Comparison of ENCODE assay signal across 7 cellular contexts in the genomic region with DNA sequence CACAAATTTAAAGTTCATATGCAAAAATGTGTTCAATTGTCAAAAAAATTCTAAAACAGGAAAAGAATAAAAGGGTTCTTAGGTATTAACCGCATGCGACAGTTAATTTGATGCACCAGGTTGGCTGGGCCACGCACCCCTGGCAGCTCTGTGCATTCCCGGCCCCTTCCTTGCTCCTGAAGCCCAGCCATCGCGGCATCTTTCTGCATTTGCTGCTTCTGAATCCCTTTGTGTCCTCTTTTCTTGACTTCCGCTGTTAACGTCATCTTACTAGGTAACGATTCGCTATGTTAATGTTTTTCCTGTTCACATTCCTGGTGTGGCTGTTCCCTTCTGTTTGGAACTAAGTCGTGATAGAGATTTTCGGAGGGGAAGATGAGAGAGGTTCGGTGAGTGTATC. TPM values are rescaled to one million over a fixed set of nuclear protein-coding genes. Genes with fewer than 3 reads are reported as not detected.
DNase-seq lines count a peak whose midpoint lies in the region; ATAC-seq and TF ChIP-seq lines count a peak whose summit lies in the region.
"Had no signal": no experiment of that assay in that cellular context is flagged by ENCODE, and none has a peak within 500 bp of the region (broad histone marks: within the 10 kb centered on the region; RNA-seq: fewer than 3 reads in every experiment).

No MANE protein-coding gene starts in this region.

- H3K4me1 ChIP-seq in vagina (peaks cover 37% of the 10 kb centered on the region), SJCRH30 (peaks cover 2% of the 10 kb centered on the region; the same call in 1 of the 2 replicates)

- H3K27me3 ChIP-seq in vagina = no peaks in the 10 kb centered on the region
- H3K27me3 ChIP-seq in SJCRH30 = peaks cover 13% of the 10 kb centered on the region; the same call in 1 of the 2 replicates

- TF ChIP-seq POLR2A in vagina (IDR thresholded peaks at IDR 0.05) = no peak

- H3K27ac ChIP-seq in vagina = peak overlapping the region; percentile 96
- no peak overlapping the region for H3K27ac ChIP-seq in SJCRH30

- H3K36me3 ChIP-seq in vagina (no peaks in the 10 kb centered on the region), SJCRH30 (no peaks in the 10 kb centered on the region)

- no peaks in the 10 kb centered on the region for H3K9me3 ChIP-seq in vagina
- no peaks in the 10 kb centered on the region; the same call in 1 of the 2 replicates for H3K9me3 ChIP-seq in SJCRH30 (replicated peaks)

- no peak for TF ChIP-seq CTCF in vagina (IDR thresholded peaks at IDR 0.05)

- no peak overlapping the region for H3K4me3 ChIP-seq in vagina
- no peak overlapping the region for H3K4me3 ChIP-seq in SJCRH30

- intact Hi-C loops in Right ventricle myocardium inferior (cut with DNase I) (no loop called here), left cardiac atrium (cut with DNase I) (no loop called here), left ventricle myocardium superior (cut with micrococcal nuclease) (no loop called here), vagina (cut with DNase I) (no loop called here)

- ATAC-seq in Right ventricle myocardium inferior = no peak
- no peak for ATAC-seq in left cardiac atrium
- ATAC-seq in left ventricle myocardium superior = no peak
- no peak for ATAC-seq in HG03457 (IDR thresholded peaks at IDR 0.05; ENCODE audit: unreplicated experiment)

- peak; percentile 52 for DNase-seq in Right ventricle myocardium inferior (ENCODE audit: missing footprints)
- no peak for DNase-seq in left cardiac atrium
- DNase-seq in left ventricle myocardium superior = peak; percentile 2
- no peak for DNase-seq in vagina (ENCODE audit: extremely low spot score in 2 of 2)
- no peak for DNase-seq in SJCRH30

RNA-seq across cellular contexts. Expression of gene KLHDC7B, which starts 7.9 kb away (rescaled TPM):
- total RNA-seq in Right ventricle myocardium inferior (not detected), left cardiac atrium (under 1 TPM in 1 of 2 donors, not detected in 1; 0.15 TPM), left ventricle myocardium superior (not detected), vagina (0.49 TPM)
- total RNA-seq in SJCRH30 (2014; rRNA removed; shearing (Covaris generic)) = 0.05 and 0.10 TPM in 2 replicates

RNA-seq across cellular contexts. Expression of gene TYMP, which starts 8.0 kb away (rescaled TPM):
- total RNA-seq in Right ventricle myocardium inferior (15.5 TPM), left cardiac atrium (10 to 100 TPM; 27.9 to 67.1 TPM), left ventricle myocardium superior (12.7 TPM), vagina (82.0 TPM)
- 0.51 and 0.63 TPM in 2 replicates for total RNA-seq in SJCRH30 (2014; rRNA removed; shearing (Covaris generic))

RNA-seq across cellular contexts. Expression of gene SCO2, which starts 12.4 kb away (rescaled TPM):
- not detected for total RNA-seq in Right ventricle myocardium inferior
- total RNA-seq in left cardiac atrium = 1 to 10 TPM in 1 of 2 donors, not detected in 1; 1.3 TPM
- 1.3 TPM for total RNA-seq in left ventricle myocardium superior
- 25.0 TPM for total RNA-seq in vagina
- 0.71 and 2.1 TPM in 2 replicates for total RNA-seq in SJCRH30 (2014; rRNA removed; shearing (Covaris generic))

RNA-seq across cellular contexts. Expression of gene SYCE3, which starts 25.0 kb away (rescaled TPM):
- not detected for total RNA-seq in Right ventricle myocardium inferior
- total RNA-seq in left cardiac atrium = not detected
- total RNA-seq in left ventricle myocardium superior = not detected
- not detected for total RNA-seq in vagina
- not detected in 2 replicates for total RNA-seq in SJCRH30 (2014; rRNA removed; shearing (Covaris generic))
- total RNA-seq: omental fat pad had no signal

RNA-seq across cellular contexts. Expression of gene NCAPH2, which starts 29.7 kb away (rescaled TPM):
- 26.7 TPM for total RNA-seq in Right ventricle myocardium inferior
- 10 to 100 TPM; 29.8 to 32.7 TPM for total RNA-seq in left cardiac atrium
- 30.6 TPM for total RNA-seq in left ventricle myocardium superior
- 45.7 TPM for total RNA-seq in vagina
- 87.0 and 94.2 TPM in 2 replicates for total RNA-seq in SJCRH30 (2014; rRNA removed; shearing (Covaris generic))

Comparison
In these comparisons a context has a peak if more than half of its experiments do, and no peak if none do; other contexts are left out.
1. DNase-seq: peak in Right ventricle myocardium inferior (single experiment) and left ventricle myocardium superior (single experiment); none in left cardiac atrium (single experiment), vagina (0 of 2) and SJCRH30 (0 of 2).